Comparison of ENCODE assay signal across 8 cellular contexts in genomic region chr5:96259211-96259772, GRCh38.
A peak's percentile ranks its signal among the peaks of the same experiment; 100 is the strongest.
DNase-seq lines count a peak whose midpoint lies in the region; ATAC-seq and TF ChIP-seq lines count a peak whose summit lies in the region.

No MANE protein-coding gene starts in this region.

- peaks cover 4% of the 10 kb centered on the region for H3K9me3 Mint-ChIP-seq in osteocyte (ENCODE audit: unreplicated experiment)
- no peaks in the 10 kb centered on the region for H3K9me3 Mint-ChIP-seq in activated T-helper 1 cell treated with anti-CD3 and anti-CD28 coated beads, Interleukin-12 subunit alpha, Interleukin-12 subunit beta, Interleukin-2, Interleukin-4 antibody, amounts not matched to agents 30 ng/mL and 10 ng/mL and 1 ng/mL, durations not matched to agents 14 hours and 24 hours and 36 hours
- H3K9me3 Mint-ChIP-seq in activated CD4-positive, alpha-beta memory T cell treated with anti-CD3 and anti-CD28 coated beads, Interleukin-2, amount 10 ng/mL, durations not matched to agents 7 days and 5 days, result peaks cover 6% of the 10 kb centered on the region

- peaks cover 49% of the 10 kb centered on the region for H3K4me1 Mint-ChIP-seq in osteocyte (ENCODE audit: unreplicated experiment)
- H3K4me1 Mint-ChIP-seq in activated T-helper 1 cell treated with anti-CD3 and anti-CD28 coated beads, Interleukin-12 subunit alpha, Interleukin-12 subunit beta, Interleukin-2, Interleukin-4 antibody, amounts not matched to agents 30 ng/mL and 10 ng/mL and 1 ng/mL, durations not matched to agents 14 hours and 24 hours and 36 hours (ENCODE audit: low read depth), result peaks cover 15% of the 10 kb centered on the region
- peaks cover 11% of the 10 kb centered on the region for H3K4me1 Mint-ChIP-seq in activated CD4-positive, alpha-beta memory T cell treated with anti-CD3 and anti-CD28 coated beads, Interleukin-2, amount 10 ng/mL, durations not matched to agents 7 days and 5 days

- DNase-seq in LHCN-M2 (ENCODE audit: low read depth) (peak; percentile 83), dedifferentiated amniotic fluid mesenchymal stem cell (ENCODE audit: extremely low spot score) (peak; percentile 47), osteocyte (ENCODE audit: extremely low spot score, unreplicated experiment) (no peak), NCI-H526 treated with DMSO at 0.1 percent for 48 hours (lab: John Stamatoyannopoulos, UW) (no peak), MM.1S (no peak)
- no peak for DNase-seq in activated T-helper 1 cell treated with anti-CD3 and anti-CD28 coated beads, Interleukin-12 subunit alpha, Interleukin-12 subunit beta, Interleukin-2, Interleukin-4 antibody, amounts not matched to agents 30 ng/mL and 10 ng/mL and 1 ng/mL, durations not matched to agents 14 hours and 24 hours and 36 hours (ENCODE audit: low spot score)
- DNase-seq in activated CD4-positive, alpha-beta memory T cell treated with anti-CD3 and anti-CD28 coated beads, Interleukin-2, amount 10 ng/mL, durations not matched to agents 7 days and 5 days, result no peak

- H3F3A ChIP-seq in MM.1S (ENCODE audit: insufficient read depth, low read length), result no peaks in the 10 kb centered on the region

- no peaks in the 10 kb centered on the region for H3K27me3 ChIP-seq in MM.1S (replicated peaks; ENCODE audit: insufficient read depth, low read length)

- H3K36me3 Mint-ChIP-seq in osteocyte (ENCODE audit: unreplicated experiment), result no peaks in the 10 kb centered on the region
- H3K36me3 Mint-ChIP-seq in activated T-helper 1 cell treated with anti-CD3 and anti-CD28 coated beads, Interleukin-12 subunit alpha, Interleukin-12 subunit beta, Interleukin-2, Interleukin-4 antibody, amounts not matched to agents 30 ng/mL and 10 ng/mL and 1 ng/mL, durations not matched to agents 14 hours and 24 hours and 36 hours (ENCODE audit: low read depth), result no peaks in the 10 kb centered on the region
- no peaks in the 10 kb centered on the region for H3K36me3 Mint-ChIP-seq in activated CD4-positive, alpha-beta memory T cell treated with anti-CD3 and anti-CD28 coated beads, Interleukin-2, amount 10 ng/mL, durations not matched to agents 7 days and 5 days (ENCODE audit: low read depth)

- POLR2A ChIA-PET in activated CD4-positive, alpha-beta memory T cell treated with anti-CD3 and anti-CD28 coated beads, Interleukin-2, amount 10 ng/mL, durations not matched to agents 7 days and 5 days (lab: Charles Lee), result no interaction called here

- CTCF ChIA-PET in activated CD4-positive, alpha-beta memory T cell treated with anti-CD3 and anti-CD28 coated beads, Interleukin-2, amount 10 ng/mL, durations not matched to agents 7 days and 5 days (lab: Charles Lee), result no interaction called here

- intact Hi-C loops in activated T-helper 1 cell treated with anti-CD3 and anti-CD28 coated beads, Interleukin-12 subunit alpha, Interleukin-12 subunit beta, Interleukin-2, Interleukin-4 antibody, amounts not matched to agents 30 ng/mL and 10 ng/mL and 1 ng/mL, durations not matched to agents 14 hours and 24 hours and 36 hours (cut with micrococcal nuclease), result no loop called here

- no peak overlapping the region for H3K4me3 Mint-ChIP-seq in osteocyte (ENCODE audit: unreplicated experiment)
- H3K4me3 Mint-ChIP-seq in activated T-helper 1 cell treated with anti-CD3 and anti-CD28 coated beads, Interleukin-12 subunit alpha, Interleukin-12 subunit beta, Interleukin-2, Interleukin-4 antibody, amounts not matched to agents 30 ng/mL and 10 ng/mL and 1 ng/mL, durations not matched to agents 14 hours and 24 hours and 36 hours, result no peak overlapping the region
- H3K4me3 Mint-ChIP-seq in activated CD4-positive, alpha-beta memory T cell treated with anti-CD3 and anti-CD28 coated beads, Interleukin-2, amount 10 ng/mL, durations not matched to agents 7 days and 5 days, result no peak overlapping the region

- no peak overlapping the region for H3K27ac ChIP-seq in MM.1S (ENCODE audit: low read length)

- no peak overlapping the region for H3K9ac ChIP-seq in MM.1S (ENCODE audit: low read length)

- H3K27ac Mint-ChIP-seq in osteocyte (ENCODE audit: unreplicated experiment), result peak overlapping the region; percentile 83
- no peak overlapping the region for H3K27ac Mint-ChIP-seq in activated T-helper 1 cell treated with anti-CD3 and anti-CD28 coated beads, Interleukin-12 subunit alpha, Interleukin-12 subunit beta, Interleukin-2, Interleukin-4 antibody, amounts not matched to agents 30 ng/mL and 10 ng/mL and 1 ng/mL, durations not matched to agents 14 hours and 24 hours and 36 hours
- H3K27ac Mint-ChIP-seq in activated CD4-positive, alpha-beta memory T cell treated with anti-CD3 and anti-CD28 coated beads, Interleukin-2, amount 10 ng/mL, durations not matched to agents 7 days and 5 days, result no peak overlapping the region

- H3K4me3 ChIP-seq in MM.1S (ENCODE audit: low read length), result no peak overlapping the region

- H3K36me3 ChIP-seq in MM.1S (replicated peaks; ENCODE audit: insufficient read depth, low read length), result no peaks in the 10 kb centered on the region

- H3K9me2 ChIP-seq in MM.1S (replicated peaks; ENCODE audit: insufficient read depth, low read length), result no peaks in the 10 kb centered on the region

- H3K27me3 Mint-ChIP-seq in osteocyte (ENCODE audit: unreplicated experiment), result no peaks in the 10 kb centered on the region
- no peaks in the 10 kb centered on the region for H3K27me3 Mint-ChIP-seq in activated T-helper 1 cell treated with anti-CD3 and anti-CD28 coated beads, Interleukin-12 subunit alpha, Interleukin-12 subunit beta, Interleukin-2, Interleukin-4 antibody, amounts not matched to agents 30 ng/mL and 10 ng/mL and 1 ng/mL, durations not matched to agents 14 hours and 24 hours and 36 hours (ENCODE audit: insufficient read depth)
- H3K27me3 Mint-ChIP-seq in activated CD4-positive, alpha-beta memory T cell treated with anti-CD3 and anti-CD28 coated beads, Interleukin-2, amount 10 ng/mL, durations not matched to agents 7 days and 5 days, result no peaks in the 10 kb centered on the region

- 0 out of 2 replicates have a peak, but pooled peaks cover 6% of the 10 kb centered on the region for H3K4me1 ChIP-seq in MM.1S (ENCODE audit: low read length)

- no peaks in the 10 kb centered on the region for H3K79me2 ChIP-seq in MM.1S (ENCODE audit: low read length)

- TF ChIP-seq CTCF in osteocyte (IDR thresholded peaks at IDR 0.05), result no peak
- TF ChIP-seq CTCF in MM.1S (IDR thresholded peaks at IDR 0.05; ENCODE audit: low read length), result no peak

- H3K9me3 ChIP-seq in MM.1S (replicated peaks; ENCODE audit: insufficient read depth, low read length), result no peaks in the 10 kb centered on the region

- H2AFZ ChIP-seq in MM.1S (ENCODE audit: low read length), result no peak overlapping the region

- ATAC-seq in GM18517 (IDR thresholded peaks at IDR 0.05; ENCODE audit: unreplicated experiment), result peak; percentile 78

- no peaks in the 10 kb centered on the region for H4K20me1 ChIP-seq in MM.1S (ENCODE audit: insufficient read depth, low read length)

- no peak overlapping the region for H3K4me2 ChIP-seq in MM.1S (ENCODE audit: low read depth, low read length)

Comparison
In these comparisons a context has a peak if more than half of its experiments do, and no peak if none do; other contexts are left out.
1. DNase-seq: peak in LHCN-M2 (single experiment) and dedifferentiated amniotic fluid mesenchymal stem cell (single experiment); none in osteocyte (single experiment), activated T-helper 1 cell treated with anti-CD3 and anti-CD28 coated beads, Interleukin-12 subunit alpha, Interleukin-12 subunit beta, Interleukin-2, Interleukin-4 antibody, amounts not matched to agents 30 ng/mL and 10 ng/mL and 1 ng/mL, durations not matched to agents 14 hours and 24 hours and 36 hours (single experiment), NCI-H526 treated with DMSO at 0.1 percent for 48 hours (single experiment), activated CD4-positive, alpha-beta memory T cell treated with anti-CD3 and anti-CD28 coated beads, Interleukin-2, amount 10 ng/mL, durations not matched to agents 7 days and 5 days (single experiment) and MM.1S (single experiment).